8 cellular contexts compared by ENCODE assay signal in genomic region chr1:201709564-201710295, GRCh38.
DNase-seq lines count a peak whose midpoint lies in the region; ATAC-seq, FAIRE-seq and TF ChIP-seq lines count a peak whose summit lies in the region.

No MANE protein-coding gene starts in this region.

- H3K27ac Mint-ChIP-seq in naive B cell, result no peak overlapping the region
- H3K27ac Mint-ChIP-seq in stimulated activated naive B cell treated with anti-CD40 and anti-IgM and Interleukin-4, amounts not matched to agents 10 μg/mL and 1 μg/mL and 100 μg/mL, for 72 hours, result no peak overlapping the region

- H3K36me3 ChIP-seq in endothelial cell of umbilical vein (ENCODE audit: control insufficient read depth in 2 of 2, extremely low read depth in 1 of 2, insufficient read depth in 2 of 2, low read length in 2 of 2), result peaks cover 0 to 2% of the 10 kb centered on the region in 2 experiments

- peak; percentile 85 to 95 for ATAC-seq in naive B cell (ENCODE audit: low read depth in 2 of 2)
- peak; percentile 93 for ATAC-seq in stimulated activated naive B cell treated with anti-CD40 and anti-IgM and Interleukin-4, amounts not matched to agents 10 μg/mL and 1 μg/mL and 100 μg/mL, for 72 hours (replicated peaks)

- H3K79me2 ChIP-seq in endothelial cell of umbilical vein (ENCODE audit: control insufficient read depth, insufficient read depth, low read length), result peaks cover 27% of the 10 kb centered on the region

- BruUV-seq in endothelial cell of umbilical vein (replicated peaks; lab: Mats Ljungman, UMichigan), result no TSS peak

- no peaks in the 10 kb centered on the region for H3K36me3 Mint-ChIP-seq in naive B cell
- no peaks in the 10 kb centered on the region for H3K36me3 Mint-ChIP-seq in stimulated activated naive B cell treated with anti-CD40 and anti-IgM and Interleukin-4, amounts not matched to agents 10 μg/mL and 1 μg/mL and 100 μg/mL, for 72 hours

- POLR2A ChIA-PET in HEK293T (lab: Yijun Ruan, JAX) (interaction anchor here (1.2 kb wide), 1 partner anchor 83 kb away, joined by 3 read pairs; no protein-coding TSS in a partner anchor), endothelial cell of umbilical vein (lab: Charles Lee) (interaction anchor here (0.6 to 1.0 kb wide), 2 partner anchors 9 to 83 kb away, joined by 3 read pairs; no protein-coding TSS in a partner anchor)

- no peaks in the 10 kb centered on the region for H3K4me1 Mint-ChIP-seq in naive B cell
- peaks cover 8 to 32% of the 10 kb centered on the region in 2 donors for H3K4me1 Mint-ChIP-seq in stimulated activated naive B cell treated with anti-CD40 and anti-IgM and Interleukin-4, amounts not matched to agents 10 μg/mL and 1 μg/mL and 100 μg/mL, for 72 hours

- H3K27ac ChIP-seq in endothelial cell of umbilical vein (ENCODE audit: insufficient read depth, low read depth, low read length), result peak overlapping the region; percentile 0

- H3K27me3 Mint-ChIP-seq in naive B cell, result peaks cover 0 to 10% (median 4%) of the 10 kb centered on the region in 3 donors
- H3K27me3 Mint-ChIP-seq in stimulated activated naive B cell treated with anti-CD40 and anti-IgM and Interleukin-4, amounts not matched to agents 10 μg/mL and 1 μg/mL and 100 μg/mL, for 72 hours, result peaks cover 0 to 11% of the 10 kb centered on the region in 2 donors

- no peaks in the 10 kb centered on the region for H3K9me3 Mint-ChIP-seq in naive B cell
- H3K9me3 Mint-ChIP-seq in stimulated activated naive B cell treated with anti-CD40 and anti-IgM and Interleukin-4, amounts not matched to agents 10 μg/mL and 1 μg/mL and 100 μg/mL, for 72 hours, result no peaks in the 10 kb centered on the region

- H2AFZ ChIP-seq in endothelial cell of umbilical vein (ENCODE audit: low read depth, low read length), result no peak overlapping the region

- H3K9ac ChIP-seq in endothelial cell of umbilical vein (replicated peaks; ENCODE audit: extremely low read depth, insufficient read depth, low read length), result no peak overlapping the region

- dilution Hi-C loops in endothelial cell of umbilical vein (cut with MboI; ENCODE audit: extremely low pct_ligation_motif_present, low sequenced_read_pairs), result loop anchor here (25.0 kb wide), 1 partner anchor 147 kb away; no protein-coding TSS in a partner anchor

- no peak overlapping the region for H3K4me3 Mint-ChIP-seq in naive B cell
- no peak overlapping the region for H3K4me3 Mint-ChIP-seq in stimulated activated naive B cell treated with anti-CD40 and anti-IgM and Interleukin-4, amounts not matched to agents 10 μg/mL and 1 μg/mL and 100 μg/mL, for 72 hours

- TF ChIP-seq CTCF in endothelial cell of umbilical vein (IDR thresholded peaks at IDR 0.05; ENCODE audit: extremely low read depth in 1 of 2, insufficient read depth in 1 of 2, low read depth in 1 of 2, low read length in 2 of 2), result peak; percentile 80 to 97

- CTCF ChIA-PET in HEK293T (lab: Yijun Ruan, JAX) (interaction anchor here (0.6 to 8.8 kb wide), 22 partner anchors 8 to 179 kb away, joined by 3 to 110 read pairs (median 4); no protein-coding TSS in a partner anchor), endothelial cell of umbilical vein (lab: Charles Lee) (interaction anchor here (0.6 to 20.5 kb wide), 36 partner anchors 9 to 197 kb away, joined by 3 to 970 read pairs (median 4); partner anchors contain the start of genes IPO9 and NAV1)

- peak; percentile 54 for DNase-seq in DMS153 treated with DMSO at 0.1 percent for 48 hours (lab: John Stamatoyannopoulos, UW; ENCODE audit: unreplicated experiment)
- DNase-seq in DMS153 (lab: John Stamatoyannopoulos, UW), result no peak
- peak; percentile 83 for DNase-seq in HEK293T (ENCODE audit: extremely low spot score)
- DNase-seq in NCI-H69 (lab: John Stamatoyannopoulos, UW), result peak; percentile 80
- peak; percentile 84 for DNase-seq in activated CD8-positive, alpha-beta memory T cell treated with anti-CD3 and anti-CD28 coated beads for 24 hours
- peak; percentile 67 for DNase-seq in endothelial cell of umbilical vein (ENCODE audit: low read depth, low spot score)
- peak; percentile 53 for DNase-seq in naive B cell
- DNase-seq in stimulated activated naive B cell treated with anti-CD40 and anti-IgM and Interleukin-4, amounts not matched to agents 10 μg/mL and 1 μg/mL and 100 μg/mL, for 72 hours, result peak; percentile 54

- H3K27me3 ChIP-seq in endothelial cell of umbilical vein (ENCODE audit: control insufficient read depth in 2 of 2, insufficient read depth in 2 of 2, low read length in 2 of 2), result no peaks in the 10 kb centered on the region

- no peak overlapping the region for H3K4me3 ChIP-seq in endothelial cell of umbilical vein (replicated peaks in 1 of 3; ENCODE audit: insufficient read depth in 1 of 3, low read depth in 1 of 3, low read length in 3 of 3)

- FAIRE-seq in endothelial cell of umbilical vein (lab: Jason Lieb, UNC), result peak; percentile 86

- no peaks in the 10 kb centered on the region for H4K20me1 ChIP-seq in endothelial cell of umbilical vein (replicated peaks; ENCODE audit: control insufficient read depth, extremely low read depth, insufficient read depth, low read length)

- no peaks in the 10 kb centered on the region for H3K9me3 ChIP-seq in endothelial cell of umbilical vein (replicated peaks; ENCODE audit: control insufficient read depth, insufficient read depth, low read length)

- no peak overlapping the region for H3K4me2 ChIP-seq in endothelial cell of umbilical vein (ENCODE audit: insufficient read depth, low read length)

- no peaks in the 10 kb centered on the region for H3K9me1 ChIP-seq in endothelial cell of umbilical vein (replicated peaks; ENCODE audit: control insufficient read depth, extremely low read depth, insufficient read depth, low read length)

- TF ChIP-seq POLR2A in endothelial cell of umbilical vein (IDR thresholded peaks at IDR 0.05; ENCODE audit: low read depth, low read length), result no peak

- H3K4me1 ChIP-seq in endothelial cell of umbilical vein (ENCODE audit: control insufficient read depth, extremely low read depth, insufficient read depth, low read length), result peaks cover 36% of the 10 kb centered on the region

- intact Hi-C loops in endothelial cell of umbilical vein (cut with micrococcal nuclease), result loop anchor here (1.0 kb wide), 1 partner anchor 84 kb away; no protein-coding TSS in a partner anchor

TF ChIP-seq in HEK293T, 16 proteins besides CTCF, POLR2A, EP300 and RAD21:
- TF ChIP-seq ZNF384 (IDR thresholded peaks at IDR 0.05) (no peak), FOXA1 (IDR thresholded peaks at IDR 0.05) (no peak), FOXK2 (IDR thresholded peaks at IDR 0.05) (no peak), FOXM1 (IDR thresholded peaks at IDR 0.05; ENCODE audit: borderline replicate concordance) (no peak), L3MBTL2 (conservative IDR thresholded peaks at IDR 0.05) (no peak), LEF1 (IDR thresholded peaks at IDR 0.05; ENCODE audit: borderline replicate concordance) (no peak)
- TF ChIP-seq, protein P1, sequence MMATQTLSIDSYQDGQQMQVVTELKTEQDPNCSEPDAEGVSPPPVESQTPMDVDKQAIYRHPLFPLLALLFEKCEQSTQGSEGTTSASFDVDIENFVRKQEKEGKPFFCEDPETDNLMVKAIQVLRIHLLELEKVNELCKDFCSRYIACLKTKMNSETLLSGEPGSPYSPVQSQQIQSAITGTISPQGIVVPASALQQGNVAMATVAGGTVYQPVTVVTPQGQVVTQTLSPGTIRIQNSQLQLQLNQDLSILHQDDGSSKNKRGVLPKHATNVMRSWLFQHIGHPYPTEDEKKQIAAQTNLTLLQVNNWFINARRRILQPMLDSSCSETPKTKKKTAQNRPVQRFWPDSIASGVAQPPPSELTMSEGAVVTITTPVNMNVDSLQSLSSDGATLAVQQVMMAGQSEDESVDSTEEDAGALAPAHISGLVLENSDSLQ (IDR thresholded peaks at IDR 0.05), result no peak

TF ChIP-seq in endothelial cell of umbilical vein, 7 proteins besides CTCF, POLR2A, EP300 and RAD21:
- TF ChIP-seq JUN (IDR thresholded peaks at IDR 0.05; ENCODE audit: borderline replicate concordance, insufficient read depth, insufficient read length, low read depth), result no peak
- TF ChIP-seq GATA2 (IDR thresholded peaks at IDR 0.05; ENCODE audit: insufficient read depth, insufficient read length, low read depth, low read length), result no peak
- TF ChIP-seq, protein P2, sequence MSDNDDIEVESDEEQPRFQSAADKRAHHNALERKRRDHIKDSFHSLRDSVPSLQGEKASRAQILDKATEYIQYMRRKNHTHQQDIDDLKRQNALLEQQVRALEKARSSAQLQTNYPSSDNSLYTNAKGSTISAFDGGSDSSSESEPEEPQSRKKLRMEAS (IDR thresholded peaks at IDR 0.05; ENCODE audit: insufficient read depth, insufficient read length), result no peak
- TF ChIP-seq MYC (IDR thresholded peaks at IDR 0.05; ENCODE audit: low read depth, low read length), result no peak
- no peak for TF ChIP-seq FOS (IDR thresholded peaks at IDR 0.05; ENCODE audit: borderline replicate concordance, insufficient read depth, low read length)
- TF ChIP-seq POLR2AphosphoS5 (IDR thresholded peaks at IDR 0.05; ENCODE audit: insufficient read depth, low read depth, low read length), result no peak
- TF ChIP-seq EZH2 (IDR thresholded peaks at IDR 0.05; ENCODE audit: borderline replicate concordance, low read depth, low read length, severe bottlenecking), result no peak
